ENCODE assay signal across 13 cellular contexts in genomic region chr19:16702123-16702522, GRCh38. TPM values are rescaled to one million over a fixed set of nuclear protein-coding genes. Genes with fewer than 3 reads are reported as not detected.
A peak's percentile ranks its signal among the peaks of the same experiment; 100 is the strongest.
DNase-seq lines count a peak whose midpoint lies in the region; ATAC-seq and TF ChIP-seq lines count a peak whose summit lies in the region.
"Had no signal": no experiment of that assay in that cellular context is flagged by ENCODE, and none has a peak within 500 bp of the region (broad histone marks: within the 10 kb centered on the region; RNA-seq: fewer than 3 reads in every experiment).

No MANE protein-coding gene starts in this region.

- TF ChIP-seq CTCF in GM12865 (IDR thresholded peaks at IDR 0.05; ENCODE audit: insufficient read depth, low read depth, low read length, missing control alignments) (no peak), fibroblast of villous mesenchyme (IDR thresholded peaks at IDR 0.05; ENCODE audit: insufficient read depth, low read depth, low read length) (no peak)

- ATAC-seq in HG02588 (IDR thresholded peaks at IDR 0.05; ENCODE audit: unreplicated experiment) (no peak), GM21360 (IDR thresholded peaks at IDR 0.05; ENCODE audit: unreplicated experiment) (no peak)

- no peak overlapping the region for H3K27ac ChIP-seq in SJCRH30
- H3K27ac ChIP-seq: ovary, vagina had no signal

- peak; percentile 24 for DNase-seq in GM12865 (ENCODE audit: low read depth)
- peak; percentile 17 to 60 for DNase-seq in SJCRH30
- DNase-seq in fibroblast of villous mesenchyme (ENCODE audit: low read depth): peak; percentile 49
- DNase-seq in renal cortical epithelial cell (ENCODE audit: low read depth): peak; percentile 87
- no peak for DNase-seq in DMS153 treated with DMSO at 0.1 percent for 48 hours (lab: John Stamatoyannopoulos, UW; ENCODE audit: unreplicated experiment)
- DNase-seq in cortex of kidney (lab: John Stamatoyannopoulos, UW): no peak
- DNase-seq: DMS53, NCI-H1436 treated with DMSO at 0.1 percent for 48 hours, ovary had no signal

- no peaks in the 10 kb centered on the region for H3K27me3 ChIP-seq in SJCRH30
- H3K27me3 ChIP-seq: ovary, vagina had no signal

- no peaks in the 10 kb centered on the region for H3K36me3 ChIP-seq in SJCRH30
- H3K36me3 ChIP-seq: ovary, vagina had no signal

- H3K4me3 ChIP-seq in GM12865 (ENCODE audit: low read depth, low read length): no peak overlapping the region
- no peak overlapping the region for H3K4me3 ChIP-seq in SJCRH30
- no peak overlapping the region for H3K4me3 ChIP-seq in fibroblast of villous mesenchyme (ENCODE audit: low read depth, low read length)
- H3K4me3 ChIP-seq: ovary, vagina had no signal

- H3K4me1 ChIP-seq in SJCRH30: no peaks in the 10 kb centered on the region
- H3K4me1 ChIP-seq: vagina had no signal

- H3K9me3 ChIP-seq in SJCRH30 (replicated peaks): no peaks in the 10 kb centered on the region
- H3K9me3 ChIP-seq: ovary, vagina had no signal

RNA-seq across cellular contexts. Expression of gene NWD1, which starts 17.5 kb away (rescaled TPM):
- total RNA-seq in SJCRH30 (2014; rRNA removed; shearing (Covaris generic)): not detected in 2 replicates
- total RNA-seq in fibroblast of villous mesenchyme (not detected in 2 replicates), renal cortical epithelial cell (1.2 TPM in 1 of 2 replicates, not detected in the other)
- total RNA-seq: dermis microvascular lymphatic vessel endothelial cell had no signal

RNA-seq across cellular contexts. Expression of gene TMEM38A, which starts 41.2 kb away (rescaled TPM):
- 12.1 and 13.4 TPM in 2 replicates for total RNA-seq in SJCRH30 (2014; rRNA removed; shearing (Covaris generic))
- total RNA-seq in fibroblast of villous mesenchyme (1.3 and 2.2 TPM in 2 replicates), renal cortical epithelial cell (1.9 and 8.7 TPM in 2 replicates)

RNA-seq across cellular contexts. Expression of gene SMIM7, which starts 42.2 kb away (rescaled TPM):
- total RNA-seq in SJCRH30 (2014; rRNA removed; shearing (Covaris generic)): 96.3 and 107 TPM in 2 replicates
- total RNA-seq in fibroblast of villous mesenchyme (60.6 and 68.7 TPM in 2 replicates), renal cortical epithelial cell (66.9 and 88.5 TPM in 2 replicates)

Comparison
In these comparisons a context has a peak if more than half of its experiments do, and no peak if none do; other contexts are left out.
1. DNase-seq: peak in GM12865 (single experiment), SJCRH30 (2 of 2), fibroblast of villous mesenchyme (single experiment) and renal cortical epithelial cell (single experiment); none in DMS153 treated with DMSO at 0.1 percent for 48 hours (single experiment) and cortex of kidney (single experiment).